Comparison of ENCODE assay signal across 2 cellular contexts in the genomic region with DNA sequence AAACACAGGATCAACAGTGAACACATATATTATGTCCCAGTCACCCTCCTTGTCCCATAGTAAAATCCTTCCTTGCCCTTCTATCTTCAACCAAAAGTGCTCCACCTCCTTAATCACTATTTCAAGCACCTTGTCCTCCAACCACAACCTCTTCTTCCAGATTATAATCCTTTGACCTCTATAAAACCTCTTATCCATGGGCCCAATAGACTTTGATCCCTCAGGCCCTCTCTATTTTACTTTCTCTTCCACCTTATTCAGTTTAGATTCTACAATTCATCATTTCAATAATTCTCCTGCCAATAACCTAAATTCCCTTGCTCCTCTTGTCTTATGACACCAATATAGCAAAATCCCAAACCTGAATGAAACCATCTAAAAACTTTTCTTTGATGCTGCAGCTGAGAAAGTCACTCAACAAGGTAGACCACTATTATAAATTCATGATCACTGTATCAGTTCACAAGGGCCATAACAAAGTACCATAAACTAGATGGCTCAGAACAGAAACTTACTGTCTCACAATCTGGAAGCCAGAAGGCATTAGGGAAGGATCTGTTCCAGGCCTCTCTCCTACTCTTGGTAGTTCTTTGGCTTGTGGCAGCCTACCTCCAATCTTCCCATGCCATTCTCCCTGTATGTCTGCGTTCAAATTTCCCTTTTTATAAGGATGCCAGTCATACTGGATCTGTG.
TF ChIP-seq lines count a peak whose summit lies in the region.

No MANE protein-coding gene starts in this region.

TF ChIP-seq in liver, 16 proteins besides CTCF, POLR2A, EP300 and RAD21:
- TF ChIP-seq HNF4A (conservative IDR thresholded peaks at IDR 0.05) (peak; percentile 32 to 61), HNF4G (IDR thresholded peaks at IDR 0.05) (peak; percentile 21), NR2F2 (IDR thresholded peaks at IDR 0.05) (no peak), GABPA (IDR thresholded peaks at IDR 0.05 in 1 of 2, conservative IDR thresholded peaks at IDR 0.05 in 1 of 2) (no peak), SP1 (IDR thresholded peaks at IDR 0.05) (no peak)

TF ChIP-seq in HepG2, 621 proteins besides CTCF, POLR2A, EP300 and RAD21:
- TF ChIP-seq PTBP1 (IDR thresholded peaks at IDR 0.05; ENCODE audit: low read depth, low read length, poor library complexity, severe bottlenecking) (no peak), GPN1 (CRISPR knock-in tag; IDR thresholded peaks at IDR 0.05; ENCODE audit: borderline replicate concordance) (no peak), RBFOX2 (IDR thresholded peaks at IDR 0.05; ENCODE audit: low read depth, low read length) (no peak), ZNF557 (CRISPR knock-in tag; IDR thresholded peaks at IDR 0.05) (no peak), GTF3A (CRISPR knock-in tag; conservative IDR thresholded peaks at IDR 0.05) (no peak), GTF2F1 (IDR thresholded peaks at IDR 0.05; ENCODE audit: low read length) (no peak), ZNF253 (CRISPR knock-in tag; IDR thresholded peaks at IDR 0.05; ENCODE audit: borderline replicate concordance) (no peak), ZNF879 (CRISPR knock-in tag; IDR thresholded peaks at IDR 0.05) (no peak), ELF4 (CRISPR knock-in tag; IDR thresholded peaks at IDR 0.05; ENCODE audit: borderline replicate concordance) (no peak), CENPT (CRISPR knock-in tag; IDR thresholded peaks at IDR 0.05; ENCODE audit: low read depth) (no peak)
- TF ChIP-seq, protein P1, sequence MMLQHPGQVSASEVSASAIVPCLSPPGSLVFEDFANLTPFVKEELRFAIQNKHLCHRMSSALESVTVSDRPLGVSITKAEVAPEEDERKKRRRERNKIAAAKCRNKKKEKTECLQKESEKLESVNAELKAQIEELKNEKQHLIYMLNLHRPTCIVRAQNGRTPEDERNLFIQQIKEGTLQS (CRISPR knock-in tag; IDR thresholded peaks at IDR 0.05), result no peak
